In the genomic region with DNA sequence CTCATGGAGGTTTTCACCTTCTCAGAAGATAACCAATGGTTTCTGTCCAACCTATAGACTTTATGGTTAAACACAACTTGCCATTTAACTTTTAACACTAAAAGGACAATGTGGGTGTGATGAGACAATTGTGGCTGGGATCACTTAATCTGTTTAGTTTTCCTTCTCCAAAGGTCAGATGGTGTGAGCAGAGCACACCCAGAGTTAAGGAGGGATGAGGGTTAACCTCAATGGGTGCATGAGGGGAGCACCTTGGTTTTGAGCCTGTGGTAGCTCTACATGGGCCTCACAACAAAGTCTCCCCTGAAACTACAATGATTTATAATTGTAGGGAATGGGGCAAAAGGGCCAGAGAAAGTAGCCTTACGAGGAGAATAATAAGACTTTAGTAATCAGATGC, we compare ENCODE assay signal across 30 cellular contexts. TPM values are rescaled to one million over a fixed set of nuclear protein-coding genes. Genes with fewer than 3 reads are reported as not detected.
"Had no signal": no experiment of that assay in that cellular context is flagged by ENCODE, and none has a peak within 500 bp of the region (broad histone marks: within the 10 kb centered on the region; RNA-seq: fewer than 3 reads in every experiment).

No MANE protein-coding gene starts in this region.

- H3K9me3 ChIP-seq: ascending aorta, breast epithelium, esophagus muscularis mucosa, gastroesophageal sphincter, heart right ventricle had no signal

- H3K4me3 ChIP-seq: ascending aorta, breast epithelium, coronary artery, esophagus muscularis mucosa, gastroesophageal sphincter, heart right ventricle had no signal

- ATAC-seq: activated CD8-positive, alpha-beta memory T cell treated with anti-CD3 and anti-CD28 coated beads, Interleukin-2, amount 10 ng/mL, durations not matched to agents 7 days and 5 days; effector memory CD8-positive, alpha-beta T cell; gastroesophageal sphincter; SK-N-SH treated with all-trans-retinoic acid at 6 μM for 48 hours; WTC11 had no signal

- H3K9me3 Mint-ChIP-seq: activated CD4-positive, alpha-beta memory T cell treated with anti-CD3 and anti-CD28 coated beads, Interleukin-2, amount 10 ng/mL, durations not matched to agents 7 days and 5 days; activated CD4-positive, alpha-beta T cell treated with anti-CD3 and anti-CD28 coated beads, Interleukin-2, amount 10 ng/mL, durations not matched to agents 7 days and 5 days; activated T-helper 1 cell treated with anti-CD3 and anti-CD28 coated beads, Interleukin-12 subunit alpha, Interleukin-12 subunit beta, Interleukin-2, Interleukin-4 antibody, amounts not matched to agents 30 ng/mL and 10 ng/mL and 1 ng/mL, durations not matched to agents 14 hours and 24 hours and 36 hours; brain; central memory CD8-positive, alpha-beta T cell; dendritic cell treated with granulocyte-macrophage colony-stimulating factor and Interleukin-4, amounts not matched to agents 40 ng/mL and 50 ng/mL, for 4 days; effector memory CD8-positive, alpha-beta T cell; WTC11 had no signal

- H3K4me1 Mint-ChIP-seq: activated CD4-positive, alpha-beta memory T cell treated with anti-CD3 and anti-CD28 coated beads, Interleukin-2, amount 10 ng/mL, durations not matched to agents 7 days and 5 days; activated CD4-positive, alpha-beta T cell treated with anti-CD3 and anti-CD28 coated beads, Interleukin-2, amount 10 ng/mL, durations not matched to agents 7 days and 5 days had no signal

- H3K36me3 ChIP-seq: breast epithelium had no signal

- H3K4me1 ChIP-seq: ascending aorta, breast epithelium, esophagus muscularis mucosa, gastroesophageal sphincter had no signal

- H3K27ac Mint-ChIP-seq: activated CD4-positive, alpha-beta memory T cell treated with anti-CD3 and anti-CD28 coated beads, Interleukin-2, amount 10 ng/mL, durations not matched to agents 7 days and 5 days; activated CD4-positive, alpha-beta T cell treated with anti-CD3 and anti-CD28 coated beads, Interleukin-2, amount 10 ng/mL, durations not matched to agents 7 days and 5 days; activated CD8-positive, alpha-beta memory T cell treated with anti-CD3 and anti-CD28 coated beads, Interleukin-2, amount 10 ng/mL, durations not matched to agents 7 days and 5 days; activated naive CD8-positive, alpha-beta T cell; activated T-helper 1 cell treated with anti-CD3 and anti-CD28 coated beads, Interleukin-12 subunit alpha, Interleukin-12 subunit beta, Interleukin-2, Interleukin-4 antibody, amounts not matched to agents 30 ng/mL and 10 ng/mL and 1 ng/mL, durations not matched to agents 14 hours and 24 hours and 36 hours; brain; dendritic cell treated with granulocyte-macrophage colony-stimulating factor and Interleukin-4, amounts not matched to agents 40 ng/mL and 50 ng/mL, for 4 days; effector memory CD8-positive, alpha-beta T cell; WTC11 had no signal

- H3K4me3 Mint-ChIP-seq: activated CD4-positive, alpha-beta memory T cell treated with anti-CD3 and anti-CD28 coated beads, Interleukin-2, amount 10 ng/mL, durations not matched to agents 7 days and 5 days; activated CD4-positive, alpha-beta T cell treated with anti-CD3 and anti-CD28 coated beads, Interleukin-2, amount 10 ng/mL, durations not matched to agents 7 days and 5 days; activated CD8-positive, alpha-beta memory T cell treated with anti-CD3 and anti-CD28 coated beads, Interleukin-2, amount 10 ng/mL, durations not matched to agents 7 days and 5 days; activated naive CD8-positive, alpha-beta T cell; activated T-helper 1 cell treated with anti-CD3 and anti-CD28 coated beads, Interleukin-12 subunit alpha, Interleukin-12 subunit beta, Interleukin-2, Interleukin-4 antibody, amounts not matched to agents 30 ng/mL and 10 ng/mL and 1 ng/mL, durations not matched to agents 14 hours and 24 hours and 36 hours; brain; central memory CD8-positive, alpha-beta T cell; dendritic cell treated with granulocyte-macrophage colony-stimulating factor and Interleukin-4, amounts not matched to agents 40 ng/mL and 50 ng/mL, for 4 days; effector memory CD8-positive, alpha-beta T cell; WTC11 had no signal

- DNase-seq: activated CD4-positive, alpha-beta memory T cell treated with anti-CD3 and anti-CD28 coated beads, Interleukin-2, amount 10 ng/mL, durations not matched to agents 7 days and 5 days; activated CD4-positive, alpha-beta T cell treated with anti-CD3 and anti-CD28 coated beads for 1 hour; activated CD4-positive, alpha-beta T cell treated with anti-CD3 and anti-CD28 coated beads for 4 hours; activated CD4-positive, alpha-beta T cell treated with anti-CD3 and anti-CD28 coated beads, Interleukin-2, amount 10 ng/mL, durations not matched to agents 7 days and 5 days; activated CD4-positive, alpha-beta T cell treated with anti-CD3 and anti-CD28 coated beads, Interleukin-2, amount 50 U/mL, for 4 hours; activated CD8-positive, alpha-beta memory T cell treated with anti-CD3 and anti-CD28 coated beads, Interleukin-2, amount 10 ng/mL, durations not matched to agents 7 days and 5 days; activated CD8-positive, alpha-beta memory T cell treated with anti-CD3 and anti-CD28 coated beads, Interleukin-2, amount 50 U/mL, for 4 hours; activated effector memory CD4-positive, alpha-beta T cell treated with Interleukin-2 at 50 U/mL for 16 hours; activated gamma-delta T cell treated with Interleukin-2 at 50 U/mL for 16 hours; activated naive CD4-positive, alpha-beta T cell treated with anti-CD3 and anti-CD28 coated beads, Interleukin-2, amount 50 U/mL, for 16 hours; activated naive CD4-positive, alpha-beta T cell treated with Interleukin-2 at 50 U/mL for 16 hours; activated T-cell treated with anti-CD3 and anti-CD28 coated beads, Interleukin-2, amount 50 U/mL, for 1 hour; activated T-cell treated with anti-CD3 and anti-CD28 coated beads, Interleukin-2, amount 50 U/mL, for 48 hours; effector CD4-positive, alpha-beta T cell; effector memory CD8-positive, alpha-beta T cell; foreskin melanocyte had no signal

- H3K27me3 Mint-ChIP-seq: activated CD4-positive, alpha-beta memory T cell treated with anti-CD3 and anti-CD28 coated beads, Interleukin-2, amount 10 ng/mL, durations not matched to agents 7 days and 5 days; activated CD4-positive, alpha-beta T cell treated with anti-CD3 and anti-CD28 coated beads, Interleukin-2, amount 10 ng/mL, durations not matched to agents 7 days and 5 days; activated CD8-positive, alpha-beta memory T cell treated with anti-CD3 and anti-CD28 coated beads, Interleukin-2, amount 10 ng/mL, durations not matched to agents 7 days and 5 days; activated naive CD8-positive, alpha-beta T cell; brain; central memory CD8-positive, alpha-beta T cell; dendritic cell treated with granulocyte-macrophage colony-stimulating factor and Interleukin-4, amounts not matched to agents 40 ng/mL and 50 ng/mL, for 4 days; effector memory CD8-positive, alpha-beta T cell had no signal

- H3K27me3 ChIP-seq: ascending aorta, breast epithelium, esophagus muscularis mucosa, gastroesophageal sphincter, heart right ventricle had no signal

- H3K27ac ChIP-seq: ascending aorta, breast epithelium, coronary artery, esophagus muscularis mucosa, gastroesophageal sphincter, heart right ventricle had no signal

RNA-seq across cellular contexts. Expression of gene CHRM4, which starts 28.9 kb away (rescaled TPM):
- total RNA-seq: activated CD8-positive, alpha-beta memory T cell treated with anti-CD3 and anti-CD28 coated beads for 36 hours; ascending aorta had no signal
